Comparison of ENCODE assay signal across 18 cellular contexts in genomic region chr18:74292982-74293381, GRCh38. TPM values are rescaled to one million over a fixed set of nuclear protein-coding genes. Genes with fewer than 3 reads are reported as not detected.
A peak's percentile ranks its signal among the peaks of the same experiment; 100 is the strongest.
DNase-seq lines count a peak whose midpoint lies in the region; ATAC-seq, FAIRE-seq and TF ChIP-seq lines count a peak whose summit lies in the region.
"Not testable (repeated sequence)": the region's sequence is repeated elsewhere in the genome, so short reads cannot be mapped to it uniquely, and the experiment has no call there.
"Had no signal": no experiment of that assay in that cellular context is flagged by ENCODE, and none has a peak within 500 bp of the region (broad histone marks: within the 10 kb centered on the region; RNA-seq: fewer than 3 reads in every experiment).

No MANE protein-coding gene starts in this region.

- TF ChIP-seq CTCF in IMR-90 (conservative IDR thresholded peaks at IDR 0.05; ENCODE audit: low read depth, low read length); chondrocyte (IDR thresholded peaks at IDR 0.05); kidney (IDR thresholded peaks at IDR 0.05; ENCODE audit: borderline replicate concordance, extremely low read depth, insufficient read depth); neural cell (IDR thresholded peaks at IDR 0.05; ENCODE audit: poor library complexity, severe bottlenecking): not testable (repeated sequence)

- peak overlapping the region; percentile 52 for H3K4me3 Mint-ChIP-seq in T-helper 17 cell
- H3K4me3 Mint-ChIP-seq in activated T-cell treated with anti-CD3 and anti-CD28 coated beads, Interleukin-2, amount 50 U/mL, for 4 hours, result peak overlapping the region; percentile 95
- H3K4me3 Mint-ChIP-seq in chondrocyte (ENCODE audit: unreplicated experiment), result peak overlapping the region; percentile 92

- not testable (repeated sequence) for H3K27me3 Mint-ChIP-seq in T-helper 17 cell; activated T-cell treated with anti-CD3 and anti-CD28 coated beads, Interleukin-2, amount 50 U/mL, for 4 hours (ENCODE audit: low read depth); chondrocyte (ENCODE audit: low read depth)

- H3K56ac ChIP-seq in IMR-90 (ENCODE audit: extremely low read depth, insufficient read depth, low read length), result not testable (repeated sequence)

- H3K36me3 ChIP-seq in IMR-90 (ENCODE audit: control insufficient read depth, insufficient read depth, low read length); kidney (ENCODE audit: control insufficient read depth in 1 of 2, insufficient read depth in 2 of 2, low read length in 2 of 2); neural cell (ENCODE audit: insufficient read depth, low read length): not testable (repeated sequence)

- not testable (repeated sequence) for H3K9me2 ChIP-seq in neural cell (ENCODE audit: insufficient read depth, low read length)

- not testable (repeated sequence) for H3K4me3 ChIP-seq in IMR-90 (ENCODE audit: insufficient read depth, low read depth, low read length)
- H3K4me3 ChIP-seq in kidney (ENCODE audit: low read length in 2 of 2) (peak overlapping the region; percentile 49 to 96), neural cell (ENCODE audit: low read length) (peak overlapping the region; percentile 99)

- H3K4me1 Mint-ChIP-seq in T-helper 17 cell (peaks cover 11% of the 10 kb centered on the region), chondrocyte (ENCODE audit: low read depth) (peaks cover 27% of the 10 kb centered on the region)
- peaks cover 15% of the 10 kb centered on the region for H3K4me1 Mint-ChIP-seq in activated T-cell treated with anti-CD3 and anti-CD28 coated beads, Interleukin-2, amount 50 U/mL, for 4 hours (ENCODE audit: low read depth)

- H4K5ac ChIP-seq in IMR-90 (ENCODE audit: low read depth, low read length), result not testable (repeated sequence)

- not testable (repeated sequence) for BruUV-seq in IMR-90 (replicated peaks; lab: Mats Ljungman, UMichigan)

- not testable (repeated sequence) for TF ChIP-seq RAD21 in IMR-90 (IDR thresholded peaks at IDR 0.05; ENCODE audit: low read length); neural cell (conservative IDR thresholded peaks at IDR 0.05)

- in situ Hi-C loops in IMR-90 (cut with MboI; ENCODE audit: low sequenced_read_pairs), result not testable (repeated sequence)

- H3K9me3 ChIP-seq in IMR-90 (ENCODE audit: control insufficient read depth, insufficient read depth, low read length); T-helper 17 cell (ENCODE audit: control insufficient read depth, low read length, poor library complexity, severe bottlenecking); kidney (ENCODE audit: control insufficient read depth in 1 of 2, low read length in 2 of 2); neural cell (ENCODE audit: low read length): not testable (repeated sequence)

- not testable (repeated sequence) for H3K79me2 ChIP-seq in neural cell (replicated peaks; ENCODE audit: insufficient read depth, low read length)

- H2BK20ac ChIP-seq in IMR-90 (ENCODE audit: low read depth, low read length), result not testable (repeated sequence)

- peak overlapping the region; percentile 78; the same call in 1 of the 2 replicates for H2AK5ac ChIP-seq in IMR-90 (ENCODE audit: low read depth, low read length)

- H3K27ac ChIP-seq in IMR-90 (ENCODE audit: insufficient read depth, low read length); neural cell (ENCODE audit: low read length): not testable (repeated sequence)
- peak overlapping the region in 1 of 2 donors; percentile 86 for H3K27ac ChIP-seq in kidney (ENCODE audit: low read depth in 2 of 2, low read length in 2 of 2)

- ATAC-seq in IMR-90 (ENCODE audit: low read depth); T-helper 17 cell; activated T-cell treated with anti-CD3 and anti-CD28 coated beads, Interleukin-2, amount 50 U/mL, for 4 hours: not testable (repeated sequence)

- not testable (repeated sequence) for H3K9me3 Mint-ChIP-seq in activated T-cell treated with anti-CD3 and anti-CD28 coated beads, Interleukin-2, amount 50 U/mL, for 4 hours; chondrocyte (ENCODE audit: low read depth)

- 0 out of 3 replicates have a peak overlapping the region, but pooled peaks have one; percentile 36 for H2BK15ac ChIP-seq in IMR-90 (ENCODE audit: low read depth, low read length)

- H4K8ac ChIP-seq in IMR-90 (ENCODE audit: low read depth in 2 of 2, low read length in 2 of 2), result peak overlapping the region; percentile 69 to 88

- H3K4me2 ChIP-seq in IMR-90 (ENCODE audit: low read depth, low read length); neural cell (ENCODE audit: low read length): not testable (repeated sequence)

- not testable (repeated sequence) for H4K91ac ChIP-seq in IMR-90 (ENCODE audit: insufficient read depth, low read depth, low read length)

- peaks cover 9 to 24% of the 10 kb centered on the region in 2 experiments; a peak in 3 of 4 replicates for H3K79me1 ChIP-seq in IMR-90 (ENCODE audit: low read depth in 1 of 2, low read length in 2 of 2)

- CTCF ChIA-PET in IMR-90 (lab: Yijun Ruan, JAX), result interaction anchor here (0.7 kb wide), 1 partner anchor 10 kb away, joined by 3 read pairs; no protein-coding TSS in a partner anchor

- not testable (repeated sequence) for FAIRE-seq in kidney (lab: Jason Lieb, UNC)

- H2BK5ac ChIP-seq in IMR-90 (ENCODE audit: low read depth, low read length, poor library complexity, severe bottlenecking), result not testable (repeated sequence)

- not testable (repeated sequence) for H3F3A ChIP-seq in neural cell (ENCODE audit: insufficient read depth, low read length, poor library complexity, severe bottlenecking)

- H3K18ac ChIP-seq in IMR-90 (ENCODE audit: low read depth, low read length), result not testable (repeated sequence)

- intact Hi-C loops in IMR-90 (cut with micrococcal nuclease); kidney (cut with DNase I): not testable (repeated sequence)

- POLR2A ChIA-PET in IMR-90 (lab: Charles Lee; ENCODE audit: unreplicated experiment), result not testable (repeated sequence)

- H3K9me1 ChIP-seq in IMR-90 (ENCODE audit: insufficient read depth, low read length), result not testable (repeated sequence)

- H3K4ac ChIP-seq in IMR-90 (ENCODE audit: low read depth, low read length), result not testable (repeated sequence)

- H2AK9ac ChIP-seq in IMR-90 (replicated peaks; ENCODE audit: low read depth, low read length, poor library complexity), result not testable (repeated sequence)

- not testable (repeated sequence) for TF ChIP-seq POLR2A in IMR-90 (IDR thresholded peaks at IDR 0.05; ENCODE audit: low read depth, low read length)

- 83% methylated on average over 1 of the region's 3 CpGs; no CpG with 5 or more reads in 1 of the 2 experiments for WGBS in IMR-90 (ENCODE audit: extremely low coverage in 2 of 2, insufficient read length in 1 of 2), 2 experiments

- H3K27me3 ChIP-seq in IMR-90 (ENCODE audit: control insufficient read depth, insufficient read depth, low read length); neural cell (ENCODE audit: insufficient read depth, low read depth, low read length): not testable (repeated sequence)

- H3K23ac ChIP-seq in IMR-90 (ENCODE audit: low read depth, low read length), result not testable (repeated sequence)

- not testable (repeated sequence) for H3K27ac Mint-ChIP-seq in T-helper 17 cell; chondrocyte (ENCODE audit: unreplicated experiment)

- not testable (repeated sequence) for H2BK120ac ChIP-seq in IMR-90 (ENCODE audit: low read depth, low read length)

- not testable (repeated sequence) for H4K20me1 ChIP-seq in IMR-90 (ENCODE audit: insufficient read depth, low read length); neural cell (ENCODE audit: insufficient read depth)

- not testable (repeated sequence) for H3K14ac ChIP-seq in IMR-90 (replicated peaks; ENCODE audit: low read depth, low read length)

- peak; percentile 42 for DNase-seq in DMS53 (lab: John Stamatoyannopoulos, UW)
- DNase-seq in IMR-90; T-helper 17 cell; activated T-cell treated with anti-CD3 and anti-CD28 coated beads, Interleukin-2, amount 50 U/mL, for 4 hours; chondrocyte (ENCODE audit: low spot score); kidney: not testable (repeated sequence)

- not testable (repeated sequence) for H3K36me3 Mint-ChIP-seq in T-helper 17 cell (ENCODE audit: low read depth); activated T-cell treated with anti-CD3 and anti-CD28 coated beads, Interleukin-2, amount 50 U/mL, for 4 hours (ENCODE audit: insufficient read depth); chondrocyte (ENCODE audit: low read depth)

- TF ChIP-seq EP300 in neural cell (conservative IDR thresholded peaks at IDR 0.05; ENCODE audit: poor library complexity, severe bottlenecking), result not testable (repeated sequence)

- H3K9ac ChIP-seq in IMR-90 (ENCODE audit: low read depth, low read length), result 0 out of 2 replicates have a peak overlapping the region, but pooled peaks have one; percentile 58
- not testable (repeated sequence) for H3K9ac ChIP-seq in kidney (ENCODE audit: low read length in 2 of 2); neural cell (ENCODE audit: low read length)

- not testable (repeated sequence) for H3K4me1 ChIP-seq in IMR-90 (ENCODE audit: control insufficient read depth, insufficient read depth, low read length); kidney (ENCODE audit: control insufficient read depth in 1 of 2, insufficient read depth in 1 of 2, low read depth in 1 of 2, low read length in 2 of 2)

- dilution Hi-C loops in IMR-90 (cut with HindIII; ENCODE audit: low sequenced_read_pairs, unreplicated experiment), result not testable (repeated sequence)

- H2AFZ ChIP-seq in IMR-90 (replicated peaks; ENCODE audit: low read length, poor library complexity); neural cell (ENCODE audit: low read depth, low read length): not testable (repeated sequence)

RNA-seq across cellular contexts. Expression of gene CYB5A, which starts 1.2 kb away (rescaled TPM):
- total RNA-seq in IMR-90 (2012; rRNA removed) (13.4 and 43.0 TPM in 2 replicates), T-helper 17 cell (10 to 100 TPM; 14.5 to 14.8 TPM), chondrocyte (29.9 to 30.7 TPM (median 30.1 TPM) in 3 replicates), kidney (243 TPM)
- polyA plus RNA-seq in IMR-90 (2012; rRNA removed) (47.9 and 49.5 TPM in 2 replicates), kidney (ENCODE audit: insufficient read depth, low read depth, low replicate concordance) (1,143 TPM), neural cell (31.1 and 35.4 TPM in 2 replicates)
- polyA plus RNA-seq in IMR-90 (2012; cell fraction: cytosol; rRNA removed), result 28.6 and 46.1 TPM in 2 replicates
- polyA plus RNA-seq in IMR-90 (2012; cell fraction: nucleus; rRNA removed; ENCODE audit: low replicate concordance), result 17.1 and 47.4 TPM in 2 replicates
- total RNA-seq in activated T-cell treated with anti-CD3 and anti-CD28 coated beads, Interleukin-2, amount 50 U/mL, for 4 hours, result 10 to 100 TPM; 40.6 to 46.5 (median 45.9) TPM
- 10.2 and 17.9 TPM in 2 replicates for polyA minus RNA-seq in neural cell
- total RNA-seq: G401 had no signal

RNA-seq across cellular contexts. Expression of gene C18orf63, which starts 22.7 kb away (rescaled TPM):
- total RNA-seq in IMR-90 (2012; rRNA removed) (not detected in 2 replicates), T-helper 17 cell (not detected), chondrocyte (not detected in 3 replicates), kidney (not detected)
- polyA plus RNA-seq in IMR-90 (2012; rRNA removed) (not detected in 2 replicates), kidney (ENCODE audit: insufficient read depth, low read depth, low replicate concordance) (not detected), neural cell (not detected in 2 replicates)
- not detected in 2 replicates for polyA plus RNA-seq in IMR-90 (2012; cell fraction: cytosol; rRNA removed)
- not detected in 2 replicates for polyA plus RNA-seq in IMR-90 (2012; cell fraction: nucleus; rRNA removed; ENCODE audit: low replicate concordance)
- total RNA-seq in activated T-cell treated with anti-CD3 and anti-CD28 coated beads, Interleukin-2, amount 50 U/mL, for 4 hours, result not detected
- not detected in 2 replicates for polyA minus RNA-seq in neural cell
- total RNA-seq: activated naive CD8-positive, alpha-beta T cell treated with anti-CD3 and anti-CD28 coated beads for 36 hours; CD4-positive, CD25-positive, alpha-beta regulatory T cell; dermis blood vessel endothelial cell; G401; H1; lower leg skin; M059J; mucosa of descending colon; suprapubic skin; urinary bladder had no signal
- polyA plus RNA-seq: CD4-positive, CD25-positive, alpha-beta regulatory T cell; H1; SK-N-SH; urinary bladder had no signal
